10 cellular contexts compared by ENCODE assay signal in the genomic region with DNA sequence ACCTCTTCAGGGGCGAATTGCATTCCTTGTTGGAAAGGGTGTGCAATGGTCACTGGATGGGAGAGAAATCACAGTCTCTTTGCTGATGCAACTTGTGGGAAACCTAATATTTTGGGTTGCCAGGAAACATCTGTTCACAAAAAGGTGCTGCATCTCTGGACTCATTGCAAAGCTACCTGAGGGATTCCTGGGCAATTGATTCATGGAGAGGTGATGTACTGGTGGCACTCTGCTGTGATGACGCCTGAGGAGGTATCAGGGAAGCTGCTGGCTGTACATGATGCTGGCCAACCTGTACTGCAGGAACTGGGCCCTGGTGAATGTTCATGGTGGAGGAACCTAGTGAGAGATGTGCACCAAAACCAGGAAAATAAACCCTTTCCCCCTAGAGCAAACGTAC.
"Had no signal": no experiment of that assay in that cellular context is flagged by ENCODE, and none has a peak within 500 bp of the region (broad histone marks: within the 10 kb centered on the region; RNA-seq: fewer than 3 reads in every experiment).

No MANE protein-coding gene starts in this region.

- H3K27ac Mint-ChIP-seq: GM23338, H9, HFFc6 had no signal

- H3K27ac ChIP-seq: GM23248 had no signal

- H2AFZ ChIP-seq: GM23248, GM23338 had no signal

- H3K9ac ChIP-seq: GM23248 had no signal

- FAIRE-seq: H54 had no signal

- H3K4me3 ChIP-seq: GM23248, GM23338, HAP-1 had no signal

- ATAC-seq: GM23338, HCT116 had no signal

- H3K4me2 ChIP-seq: GM23338 had no signal

- H3K4me3 Mint-ChIP-seq: GM23338, H9, HFFc6 had no signal

- H3K9me3 ChIP-seq: HAP-1 had no signal

- H3K4me1 Mint-ChIP-seq: GM23338, H9 had no signal

- H3K4me1 ChIP-seq: HAP-1 had no signal

- H3K36me3 ChIP-seq: HAP-1 had no signal

- DNase-seq: GM23248, GOT3, H7, H9, HCEC 1CT, HFFc6 had no signal
